In genomic region chr7:138866353-138866752, GRCh38 we compare ENCODE assay signal across 1 cellular context.
TF ChIP-seq lines count a peak whose summit lies in the region.

No MANE protein-coding gene starts in this region.

TF ChIP-seq in GM23338, 12 proteins besides CTCF, POLR2A, EP300 and RAD21 (continued from another document):
- no peak for TF ChIP-seq ZNF462 (CRISPR knock-in tag; IDR thresholded peaks at IDR 0.05)
- no peak for TF ChIP-seq ETS1 (IDR thresholded peaks at IDR 0.05)
- no peak for TF ChIP-seq NANOG (IDR thresholded peaks at IDR 0.05; ENCODE audit: borderline replicate concordance)
- no peak for TF ChIP-seq ZNF114 (CRISPR knock-in tag; IDR thresholded peaks at IDR 0.05)
